Comparison of ENCODE assay signal across 8 cellular contexts in the genomic region with DNA sequence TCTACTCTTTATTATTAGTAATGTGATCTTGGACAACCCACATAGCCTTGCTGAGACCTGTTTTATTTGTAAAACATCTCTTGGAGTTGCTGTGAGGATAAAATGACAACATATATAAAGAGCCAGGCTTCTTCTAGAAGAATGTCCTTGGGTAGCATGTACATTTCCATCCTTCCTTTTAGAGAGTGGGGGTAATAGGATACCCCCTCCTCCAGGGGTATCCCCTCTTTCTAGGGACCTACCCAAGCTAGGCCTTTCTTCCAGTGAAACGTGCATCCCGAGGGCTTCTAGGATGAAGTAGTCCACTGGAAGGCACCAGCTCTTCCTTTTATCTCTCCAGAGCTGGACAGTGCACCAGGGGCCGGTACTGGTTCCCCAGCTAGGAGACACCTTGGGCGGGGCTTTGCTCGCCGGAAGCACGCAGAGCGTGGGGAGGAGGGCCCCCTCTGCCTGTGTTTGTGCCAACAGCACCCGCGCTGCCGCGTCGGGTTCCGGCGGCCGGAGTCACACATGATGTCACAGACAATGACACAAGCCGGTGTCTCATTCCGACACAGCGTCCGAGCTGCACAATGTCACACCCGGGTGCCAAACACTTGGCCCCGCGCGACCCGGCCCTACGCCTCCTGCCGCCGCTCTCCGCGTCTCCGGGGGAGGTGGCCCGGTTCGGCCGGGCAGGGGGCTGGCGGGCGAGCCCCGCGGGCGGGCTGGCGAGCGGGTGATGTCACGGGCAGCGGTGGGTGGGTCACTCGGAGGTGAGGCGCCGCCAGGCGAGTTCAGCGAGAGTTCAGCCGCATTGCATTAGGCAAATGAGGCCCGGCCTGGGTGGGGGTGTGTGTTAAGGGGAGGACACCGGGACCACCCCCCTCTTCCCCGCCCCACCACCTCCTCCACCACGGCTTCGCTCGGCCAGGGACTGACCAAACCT. TPM values are rescaled to one million over a fixed set of nuclear protein-coding genes. Genes with fewer than 3 reads are reported as not detected.
DNase-seq lines count a peak whose midpoint lies in the region; ATAC-seq lines count a peak whose summit lies in the region.

No MANE protein-coding gene starts in this region.

- peak overlapping the region; percentile 72 for H3K4me3 ChIP-seq in H7 (ENCODE audit: insufficient read depth, low read depth, low read length)

- no peaks in the 10 kb centered on the region for H3K36me3 ChIP-seq in H7 (replicated peaks; ENCODE audit: control insufficient read depth, insufficient read depth, low read length)

- DNase-seq in ELF-1 (ENCODE audit: low read depth, low spot score), result peak; percentile 86
- peak; percentile 96 for DNase-seq in H7
- peak; percentile 45 for DNase-seq in NCI-H1105 treated with DMSO at 0.1 percent for 48 hours (lab: John Stamatoyannopoulos, UW)
- DNase-seq in activated CD4-positive, CD25-positive, alpha-beta regulatory T cell treated with anti-CD3 and anti-CD28 coated beads, Interleukin-2, amount 50 U/mL, for 16 hours (ENCODE audit: low read depth, low spot score), result peak; percentile 74
- DNase-seq in central memory CD8-positive, alpha-beta T cell (ENCODE audit: low spot score in 2 of 2), result peak; percentile 83 to 91
- DNase-seq in kidney glomerular epithelial cell (lab: John Stamatoyannopoulos, UW), result peak; percentile 40
- DNase-seq in stimulated activated CD4-positive, alpha-beta T cell treated with anti-CD3 and anti-CD28 coated beads, Interleukin-1b, Interleukin-23, amount 100 ng/mL, for 24 hours (ENCODE audit: low read depth in 4 of 4, low spot score in 1 of 4), result peak in 3 of 4 experiments; percentile 54 to 76 (median 65)
- DNase-seq in SIG-M5 treated with dmso at 0.1 percent for 504 hours (lab: John Stamatoyannopoulos, UW; ENCODE audit: unreplicated experiment), result no peak

- H3K27me3 ChIP-seq in H7 (ENCODE audit: control insufficient read depth, insufficient read depth, low read length), result peaks cover 28% of the 10 kb centered on the region; the same call in 1 of the 2 replicates

- H3K4me1 Mint-ChIP-seq in central memory CD8-positive, alpha-beta T cell, result peaks cover 65% of the 10 kb centered on the region

- peak overlapping the region; percentile 61 for H3K4me3 Mint-ChIP-seq in central memory CD8-positive, alpha-beta T cell

- no peaks in the 10 kb centered on the region for H3K27me3 Mint-ChIP-seq in central memory CD8-positive, alpha-beta T cell

- H3K9me3 Mint-ChIP-seq in central memory CD8-positive, alpha-beta T cell, result no peaks in the 10 kb centered on the region

- H3K27ac Mint-ChIP-seq in central memory CD8-positive, alpha-beta T cell (ENCODE audit: low read depth), result peak overlapping the region; percentile 89

- peaks cover 35% of the 10 kb centered on the region for H3K36me3 Mint-ChIP-seq in central memory CD8-positive, alpha-beta T cell (ENCODE audit: insufficient read depth)

- peak; percentile 81 for ATAC-seq in central memory CD8-positive, alpha-beta T cell (replicated peaks; ENCODE audit: extremely low read depth, poor library complexity, severe bottlenecking)

RNA-seq across cellular contexts. Expression of a gene that starts 23.4 kb away (rescaled TPM):
- total RNA-seq in H7 (2014; rRNA removed; shearing (Covaris generic)), result 0.38 and 1.2 TPM in 2 replicates

RNA-seq across cellular contexts. Expression of a gene that starts 32.2 kb away (rescaled TPM):
- total RNA-seq in H7 (2014; rRNA removed; shearing (Covaris generic)), result 19.3 and 22.1 TPM in 2 replicates

RNA-seq across cellular contexts. Expression of a gene that starts 53.5 kb away (rescaled TPM):
- 80.8 and 83.6 TPM in 2 replicates for total RNA-seq in H7 (2014; rRNA removed; shearing (Covaris generic))
